9 cellular contexts compared by ENCODE assay signal in the genomic region with DNA sequence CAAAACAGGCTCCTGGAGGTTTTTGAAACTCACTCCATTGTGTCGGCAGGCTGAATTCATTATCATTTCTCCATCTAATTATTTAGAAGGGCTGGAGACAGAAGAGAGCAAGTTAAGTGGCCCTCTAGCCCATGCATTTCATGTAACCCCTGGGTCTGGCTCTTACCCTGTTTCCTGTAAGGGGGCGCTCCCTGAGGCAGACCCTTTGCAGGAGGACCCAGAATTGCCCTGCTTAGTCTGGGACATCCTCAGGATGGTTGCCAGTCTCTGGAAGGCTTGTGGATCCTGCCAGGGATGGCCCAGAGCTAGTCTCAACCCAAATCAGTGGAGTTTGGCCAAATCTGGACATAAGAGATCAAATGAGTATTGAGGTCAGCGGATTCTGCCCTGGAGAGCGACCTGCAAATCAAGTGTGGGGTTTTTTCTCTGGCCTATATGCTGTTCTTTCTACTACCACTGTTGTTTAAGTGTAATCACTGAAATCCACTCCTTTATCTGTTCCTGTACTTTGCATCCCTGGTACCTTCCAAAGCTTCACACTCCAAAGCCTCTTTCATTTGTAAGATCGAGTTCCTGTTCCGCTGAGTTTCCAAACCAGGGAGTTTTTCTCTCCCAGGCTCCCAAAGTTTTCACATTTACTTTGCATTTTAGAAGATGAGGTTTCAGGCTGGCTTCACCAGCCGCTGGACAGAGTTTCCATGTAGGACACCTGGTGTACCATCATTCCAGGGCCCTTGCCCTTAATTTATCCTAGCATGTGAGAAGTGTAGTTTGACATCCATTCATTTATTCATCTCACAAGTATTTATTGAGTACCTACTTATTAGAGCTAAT. TPM values are rescaled to one million over a fixed set of nuclear protein-coding genes. Genes with fewer than 3 reads are reported as not detected.
DNase-seq lines count a peak whose midpoint lies in the region; ATAC-seq, FAIRE-seq and TF ChIP-seq lines count a peak whose summit lies in the region.
"Had no signal": no experiment of that assay in that cellular context is flagged by ENCODE, and none has a peak within 500 bp of the region (broad histone marks: within the 10 kb centered on the region; RNA-seq: fewer than 3 reads in every experiment).

No MANE protein-coding gene starts in this region.

- peaks cover 0 to 38% (median under 1%) of the 10 kb centered on the region in 3 donors for H3K36me3 Mint-ChIP-seq in CD8-positive, alpha-beta memory T cell

- H3K4me3 Mint-ChIP-seq in CD8-positive, alpha-beta memory T cell: peak overlapping the region; percentile 43 to 82 (median 60)

- ATAC-seq in RWPE2 (ENCODE audit: low read depth): no peak
- ATAC-seq in psoas muscle: no peak
- no peak for ATAC-seq in HG03045 (IDR thresholded peaks at IDR 0.05; ENCODE audit: unreplicated experiment)
- ATAC-seq in GM18519 (IDR thresholded peaks at IDR 0.05; ENCODE audit: low FRiP score, unreplicated experiment): no peak

- H3K4me3 ChIP-seq in CD8-positive, alpha-beta memory T cell (ENCODE audit: low read length): peak overlapping the region; percentile 32
- no peak overlapping the region for H3K4me3 ChIP-seq in RWPE2 (ENCODE audit: severe bottlenecking)
- peak overlapping the region; percentile 39 for H3K4me3 ChIP-seq in fibroblast of the aortic adventitia (ENCODE audit: low read depth, low read length)
- peak overlapping the region; percentile 34 for H3K4me3 ChIP-seq in psoas muscle

- peaks cover 89 to 99% (median 96%) of the 10 kb centered on the region in 3 donors for H3K4me1 Mint-ChIP-seq in CD8-positive, alpha-beta memory T cell

- no peaks in the 10 kb centered on the region for H3K36me3 ChIP-seq in CD8-positive, alpha-beta memory T cell (ENCODE audit: insufficient read depth, low read length)
- H3K36me3 ChIP-seq in RWPE2 (ENCODE audit: low read depth): peaks cover 26% of the 10 kb centered on the region
- no peaks in the 10 kb centered on the region for H3K36me3 ChIP-seq in psoas muscle (ENCODE audit: insufficient read depth in 1 of 2, low read depth in 1 of 2)

- POLR2A ChIA-PET in CD8-positive, alpha-beta memory T cell (lab: Charles Lee): interaction anchor here (0.6 to 1.2 kb wide), 2 partner anchors 16 to 350 kb away, joined by 3 read pairs; no protein-coding TSS in a partner anchor

- CTCF ChIA-PET in CD8-positive, alpha-beta memory T cell (lab: Charles Lee): interaction anchor here (1.3 to 5.9 kb wide), 2 partner anchors 350 to 490 kb away, joined by 3 to 45 read pairs; no protein-coding TSS in a partner anchor

- DNase-seq in CD8-positive, alpha-beta memory T cell: no peak
- DNase-seq in RWPE2 (ENCODE audit: low spot score) (no peak), fibroblast of the aortic adventitia (ENCODE audit: low read depth) (no peak), psoas muscle (no peak), SK-N-DZ (ENCODE audit: low spot score) (no peak), HTR-8/SVneo (ENCODE audit: insufficient read length, low spot score) (no peak)

- intact Hi-C loops in psoas muscle (cut with DNase I): loop anchor here in 1 of 2 donors (10.0 kb wide), 1 partner anchor 605 kb away; no protein-coding TSS in a partner anchor

- 59 to 70% (median 61%) methylated on average over 7 of the region's 7 CpGs for WGBS in psoas muscle, 3 donors

- TF ChIP-seq CTCF in RWPE2 (IDR thresholded peaks at IDR 0.05; ENCODE audit: poor library complexity, severe bottlenecking) (no peak), fibroblast of the aortic adventitia (IDR thresholded peaks at IDR 0.05; ENCODE audit: insufficient read depth, low read length) (no peak), psoas muscle (IDR thresholded peaks at IDR 0.05) (no peak)

- H3K27me3 ChIP-seq in CD8-positive, alpha-beta memory T cell (ENCODE audit: insufficient read depth, low read length, poor library complexity, severe bottlenecking): no peaks in the 10 kb centered on the region
- H3K27me3 ChIP-seq in RWPE2 (ENCODE audit: insufficient read depth, poor library complexity, severe bottlenecking) (no peaks in the 10 kb centered on the region), psoas muscle (ENCODE audit: insufficient read depth in 3 of 3, low read length in 2 of 3) (no peaks in the 10 kb centered on the region)

- peak overlapping the region; percentile 39 to 95 (median 87) for H3K27ac Mint-ChIP-seq in CD8-positive, alpha-beta memory T cell

- no peaks in the 10 kb centered on the region for H3K9me3 ChIP-seq in CD8-positive, alpha-beta memory T cell (ENCODE audit: low read length)
- H3K9me3 ChIP-seq in RWPE2 (ENCODE audit: severe bottlenecking) (no peaks in the 10 kb centered on the region), psoas muscle (no peaks in the 10 kb centered on the region)

- H3K4me1 ChIP-seq in CD8-positive, alpha-beta memory T cell (ENCODE audit: insufficient read depth, low read length): peaks cover 84% of the 10 kb centered on the region
- H3K4me1 ChIP-seq in RWPE2 (ENCODE audit: insufficient read depth, poor library complexity, severe bottlenecking) (peaks cover 81% of the 10 kb centered on the region), psoas muscle (peaks cover 94% of the 10 kb centered on the region)

- H3K27ac ChIP-seq in CD8-positive, alpha-beta memory T cell (ENCODE audit: low read depth, low read length): peak overlapping the region; percentile 27
- H3K27ac ChIP-seq in RWPE2 (ENCODE audit: poor library complexity, severe bottlenecking) (peak overlapping the region; percentile 91), psoas muscle (peak overlapping the region; percentile 51)

- FAIRE-seq in HTR-8/SVneo (lab: Jason Lieb, UNC): no peak
- FAIRE-seq: G401.6 had no signal

- H3K27me3 Mint-ChIP-seq in CD8-positive, alpha-beta memory T cell: peaks cover 0 to 4% of the 10 kb centered on the region in 2 donors

- H3K9me3 Mint-ChIP-seq in CD8-positive, alpha-beta memory T cell: no peaks in the 10 kb centered on the region

RNA-seq across cellular contexts. Expression of a gene that starts 6.3 kb away (rescaled TPM):
- 10 to 100 TPM; 15.2 to 17.1 TPM for total RNA-seq in CD8-positive, alpha-beta memory T cell
- polyA plus RNA-seq in CD8-positive, alpha-beta memory T cell: 72.9 TPM
- total RNA-seq in fibroblast of the aortic adventitia (ENCODE audit: low replicate concordance): 22.3 and 41.8 TPM in 2 replicates
- 10 to 100 TPM; 14.2 to 29.1 (median 18.5) TPM for total RNA-seq in psoas muscle
- 10 to 100 TPM in 2 of 3 donors, 1 to 10 TPM in 1; 8.9 to 14.7 (median 12.2) TPM for polyA plus RNA-seq in psoas muscle
- 11.8 and 15.4 TPM in 2 replicates for polyA plus RNA-seq in SK-N-DZ (2014; cell fraction: cytosol; rRNA removed)
- 9.2 and 12.3 TPM in 2 replicates for polyA plus RNA-seq in SK-N-DZ (2014; cell fraction: nucleus; rRNA removed)

Comparison
In these comparisons a context has a peak if more than half of its experiments do, and no peak if none do; other contexts are left out.
1. H3K27ac ChIP-seq: peak in every context shown above with its lines; median percentile 91 in RWPE2; 51 in psoas muscle; 27 in CD8-positive, alpha-beta memory T cell.